26 cellular contexts compared by ENCODE assay signal in the genomic region with DNA sequence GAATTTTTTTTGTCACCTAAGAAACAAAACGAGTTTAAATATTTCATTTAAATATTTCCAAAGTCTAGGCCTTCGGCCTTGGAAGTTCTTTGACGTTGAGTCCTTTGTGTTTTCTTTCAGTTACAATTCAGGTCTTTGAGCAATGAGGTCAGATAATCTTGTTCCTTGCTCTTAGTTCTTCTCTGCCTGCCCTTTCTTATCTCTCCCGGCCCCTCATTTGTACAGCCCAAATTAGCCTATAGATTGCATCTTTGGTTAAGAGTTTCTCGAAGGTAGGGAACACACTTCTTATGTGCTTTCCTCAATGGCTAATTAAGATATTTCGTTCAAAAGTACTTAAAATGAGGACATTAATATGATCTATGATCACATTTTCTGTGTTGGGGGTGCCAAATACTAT.
"Had no signal": no experiment of that assay in that cellular context is flagged by ENCODE, and none has a peak within 500 bp of the region (broad histone marks: within the 10 kb centered on the region; RNA-seq: fewer than 3 reads in every experiment).

No MANE protein-coding gene starts in this region.

- H3K27ac Mint-ChIP-seq: dendritic cell treated with granulocyte-macrophage colony-stimulating factor and Interleukin-4, amounts not matched to agents 40 ng/mL and 50 ng/mL, for 4 days; effector memory CD8-positive, alpha-beta T cell; endodermal cell had no signal

- FAIRE-seq: endometrium, islet of Langerhans, keratinocyte had no signal

- DNase-seq: colonic mucosa; cortex of kidney; effector CD8-positive, alpha-beta T cell; effector memory CD8-positive, alpha-beta T cell; endodermal cell; esophagus squamous epithelium; foreskin fibroblast; foreskin melanocyte; gastrocnemius medialis; glutamatergic neuron; head of caudate nucleus; heart right ventricle; hippocampal formation; left cardiac atrium; left lung; left ventricle myocardium superior; lower lobe of right lung; mesendoderm; midbrain; mucosa of descending colon had no signal

- H3K36me3 ChIP-seq: colonic mucosa, esophagus squamous epithelium, gastrocnemius medialis, heart right ventricle, left lung, lower lobe of right lung had no signal

- H3K27ac ChIP-seq: colonic mucosa, epithelial cell of prostate, esophagus squamous epithelium, gastrocnemius medialis, heart right ventricle, left lung, lower lobe of right lung had no signal

- H3K4me3 Mint-ChIP-seq: dendritic cell treated with granulocyte-macrophage colony-stimulating factor and Interleukin-4, amounts not matched to agents 40 ng/mL and 50 ng/mL, for 4 days; effector memory CD8-positive, alpha-beta T cell; endodermal cell had no signal

- H3K9me3 ChIP-seq: colonic mucosa, esophagus squamous epithelium, gastrocnemius medialis, heart right ventricle, left lung, lower lobe of right lung, mucosa of descending colon had no signal

- H3K9me3 Mint-ChIP-seq: dendritic cell treated with granulocyte-macrophage colony-stimulating factor and Interleukin-4, amounts not matched to agents 40 ng/mL and 50 ng/mL, for 4 days; effector memory CD8-positive, alpha-beta T cell had no signal

- H3K4me3 ChIP-seq: colonic mucosa, esophagus squamous epithelium, gastrocnemius medialis, heart right ventricle, left lung, lower lobe of right lung, mucosa of descending colon had no signal

- H3K27me3 ChIP-seq: colonic mucosa, esophagus squamous epithelium, gastrocnemius medialis, heart right ventricle, left lung had no signal

- H3K4me1 ChIP-seq: colonic mucosa, esophagus squamous epithelium, gastrocnemius medialis, heart right ventricle, left lung, lower lobe of right lung had no signal

- H3K4me1 Mint-ChIP-seq: endodermal cell had no signal

- ATAC-seq: effector memory CD8-positive, alpha-beta T cell; esophagus mucosa; gastrocnemius medialis; heart right ventricle; left cardiac atrium; left lung; left ventricle myocardium superior; lower lobe of right lung; mucosa of descending colon had no signal
